In genomic region chr1:117753652-117754051, GRCh38 we compare ENCODE assay signal across 2 cellular contexts.
TF ChIP-seq lines count a peak whose summit lies in the region.

No MANE protein-coding gene starts in this region.

TF ChIP-seq in HCT116, 20 proteins besides CTCF, POLR2A, EP300 and RAD21 (continued from another document):
- no peak for TF ChIP-seq SIN3A (IDR thresholded peaks at IDR 0.05; ENCODE audit: low read depth)
- TF ChIP-seq ELF1 (IDR thresholded peaks at IDR 0.05; ENCODE audit: borderline replicate concordance, low read depth), result no peak
TF ChIP-seq in HCT116: peak in this region for 0.

TF ChIP-seq in HepG2, 621 proteins besides CTCF, POLR2A, EP300 and RAD21 (continued from another document):
- TF ChIP-seq TERF1 (CRISPR knock-in tag; IDR thresholded peaks at IDR 0.05) (no peak), ZNF468 (CRISPR knock-in tag; IDR thresholded peaks at IDR 0.05) (no peak), GATAD2A (CRISPR knock-in tag; IDR thresholded peaks at IDR 0.05) (no peak), ATF3 (CRISPR knock-in tag; IDR thresholded peaks at IDR 0.05) (no peak), ZNF160 (CRISPR knock-in tag; IDR thresholded peaks at IDR 0.05) (no peak), TRAFD1 (CRISPR knock-in tag; IDR thresholded peaks at IDR 0.05; ENCODE audit: borderline replicate concordance) (no peak)
